In the genomic region with DNA sequence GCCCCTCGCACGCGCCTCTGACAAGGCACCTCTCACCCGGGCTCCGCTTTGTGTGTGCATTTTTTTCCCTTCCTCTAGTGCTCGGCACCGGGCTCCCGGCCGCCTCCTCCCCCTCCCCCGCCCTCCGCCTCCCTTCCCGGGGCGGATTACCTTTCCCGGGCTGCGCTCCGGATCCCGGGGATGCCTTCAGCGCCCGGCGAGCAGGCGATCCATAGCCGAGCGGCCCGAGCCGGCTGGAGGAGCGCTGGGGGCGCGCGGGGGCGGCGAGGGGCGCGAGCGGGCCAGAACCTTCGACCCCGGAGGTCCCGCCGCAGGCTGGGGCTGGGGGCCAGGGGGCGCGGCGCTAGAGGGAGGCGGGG, we compare ENCODE assay signal across 8 cellular contexts.
A peak's percentile ranks its signal among the peaks of the same experiment; 100 is the strongest.
DNase-seq lines count a peak whose midpoint lies in the region; ATAC-seq and TF ChIP-seq lines count a peak whose summit lies in the region.

No MANE protein-coding gene starts in this region.

- H3K27ac Mint-ChIP-seq in activated naive CD4-positive, alpha-beta T cell treated with anti-CD3 and anti-CD28 coated beads, Interleukin-2, amount 10 ng/mL, durations not matched to agents 7 days and 5 days = no peak overlapping the region
- no peak overlapping the region for H3K27ac Mint-ChIP-seq in stimulated activated memory B cell treated with anti-CD40 and anti-IgM and Interleukin-4, amounts not matched to agents 10 μg/mL and 1 μg/mL and 100 μg/mL, for 72 hours

- peaks cover 53% of the 10 kb centered on the region for H3K27me3 Mint-ChIP-seq in activated naive CD4-positive, alpha-beta T cell treated with anti-CD3 and anti-CD28 coated beads, Interleukin-2, amount 10 ng/mL, durations not matched to agents 7 days and 5 days
- H3K27me3 Mint-ChIP-seq in stimulated activated memory B cell treated with anti-CD40 and anti-IgM and Interleukin-4, amounts not matched to agents 10 μg/mL and 1 μg/mL and 100 μg/mL, for 72 hours = peaks cover 56% of the 10 kb centered on the region

- ATAC-seq in HG03103 (IDR thresholded peaks at IDR 0.05; ENCODE audit: low read depth, unreplicated experiment) (peak; percentile 22), GM18520 (IDR thresholded peaks at IDR 0.05; ENCODE audit: unreplicated experiment) (no peak)
- ATAC-seq in stimulated activated memory B cell treated with anti-CD40 and anti-IgM and Interleukin-4, amounts not matched to agents 10 μg/mL and 1 μg/mL and 100 μg/mL, for 72 hours = no peak

- peak overlapping the region; percentile 57 for H3K4me3 Mint-ChIP-seq in activated naive CD4-positive, alpha-beta T cell treated with anti-CD3 and anti-CD28 coated beads, Interleukin-2, amount 10 ng/mL, durations not matched to agents 7 days and 5 days
- peak overlapping the region; percentile 41 for H3K4me3 Mint-ChIP-seq in stimulated activated memory B cell treated with anti-CD40 and anti-IgM and Interleukin-4, amounts not matched to agents 10 μg/mL and 1 μg/mL and 100 μg/mL, for 72 hours

- peak overlapping the region; percentile 37 for H3K4me3 ChIP-seq in astrocyte of the spinal cord (ENCODE audit: low read depth, low read length)

- H3K4me1 Mint-ChIP-seq in activated naive CD4-positive, alpha-beta T cell treated with anti-CD3 and anti-CD28 coated beads, Interleukin-2, amount 10 ng/mL, durations not matched to agents 7 days and 5 days = peaks cover 2% of the 10 kb centered on the region
- H3K4me1 Mint-ChIP-seq in stimulated activated memory B cell treated with anti-CD40 and anti-IgM and Interleukin-4, amounts not matched to agents 10 μg/mL and 1 μg/mL and 100 μg/mL, for 72 hours = peaks cover 15% of the 10 kb centered on the region

- CTCF ChIA-PET in activated naive CD4-positive, alpha-beta T cell treated with anti-CD3 and anti-CD28 coated beads, Interleukin-2, amount 10 ng/mL, durations not matched to agents 7 days and 5 days (lab: Charles Lee) = no interaction called here

- TF ChIP-seq CTCF in astrocyte of the spinal cord (IDR thresholded peaks at IDR 0.05; ENCODE audit: low read depth, low read length) = no peak

- in situ Hi-C loops in astrocyte of the spinal cord (cut with HindIII; ENCODE audit: low sequenced_read_pairs) = no loop called here

- H3K36me3 Mint-ChIP-seq in activated naive CD4-positive, alpha-beta T cell treated with anti-CD3 and anti-CD28 coated beads, Interleukin-2, amount 10 ng/mL, durations not matched to agents 7 days and 5 days = no peaks in the 10 kb centered on the region
- no peaks in the 10 kb centered on the region for H3K36me3 Mint-ChIP-seq in stimulated activated memory B cell treated with anti-CD40 and anti-IgM and Interleukin-4, amounts not matched to agents 10 μg/mL and 1 μg/mL and 100 μg/mL, for 72 hours

- no peak for DNase-seq in activated naive CD4-positive, alpha-beta T cell treated with anti-CD3 and anti-CD28 coated beads, Interleukin-2, amount 10 ng/mL, durations not matched to agents 7 days and 5 days
- DNase-seq in activated naive CD4-positive, alpha-beta T cell treated with Interleukin-2 at 50 U/mL for 16 hours = no peak
- DNase-seq in astrocyte of the spinal cord (ENCODE audit: low read depth, low spot score) (no peak), kidney tubule cell (ENCODE audit: low spot score) (peak; percentile 7)
- DNase-seq in stimulated activated CD8-positive, alpha-beta memory T cell treated with anti-CD3 and anti-CD28 coated beads, Interleukin-4, amount 100 ng/mL, for 48 hours = no peak

- no peaks in the 10 kb centered on the region for H3K9me3 Mint-ChIP-seq in activated naive CD4-positive, alpha-beta T cell treated with anti-CD3 and anti-CD28 coated beads, Interleukin-2, amount 10 ng/mL, durations not matched to agents 7 days and 5 days
- no peaks in the 10 kb centered on the region for H3K9me3 Mint-ChIP-seq in stimulated activated memory B cell treated with anti-CD40 and anti-IgM and Interleukin-4, amounts not matched to agents 10 μg/mL and 1 μg/mL and 100 μg/mL, for 72 hours
